24 cellular contexts compared by ENCODE assay signal in genomic region chr10:132104471-132105301, GRCh38. TPM values are rescaled to one million over a fixed set of nuclear protein-coding genes. Genes with fewer than 3 reads are reported as not detected.
DNase-seq lines count a peak whose midpoint lies in the region; ATAC-seq and TF ChIP-seq lines count a peak whose summit lies in the region.
"Had no signal": no experiment of that assay in that cellular context is flagged by ENCODE, and none has a peak within 500 bp of the region (broad histone marks: within the 10 kb centered on the region; RNA-seq: fewer than 3 reads in every experiment).

No MANE protein-coding gene starts in this region.

- H3K36me3 ChIP-seq in heart left ventricle (no peaks in the 10 kb centered on the region), lung (ENCODE audit: control insufficient read depth in 2 of 2, insufficient read depth in 2 of 2, low read length in 2 of 2) (no peaks in the 10 kb centered on the region), stomach (no peaks in the 10 kb centered on the region)

- H3K27ac ChIP-seq in heart left ventricle (no peak overlapping the region), lung (ENCODE audit: low read depth in 1 of 2, low read length in 1 of 2) (no peak overlapping the region), stomach (no peak overlapping the region)
- H3K27ac ChIP-seq: HL-60 had no signal

- no peaks in the 10 kb centered on the region for H3K27me3 ChIP-seq in heart left ventricle
- H3K27me3 ChIP-seq in lung (ENCODE audit: control insufficient read depth, insufficient read depth): peaks cover 4% of the 10 kb centered on the region
- H3K27me3 ChIP-seq in stomach: peaks cover 0 to 5% (median 0%) of the 10 kb centered on the region in 3 donors

- TF ChIP-seq POLR2A in heart left ventricle (IDR thresholded peaks at IDR 0.05) (no peak), stomach (IDR thresholded peaks at IDR 0.05) (no peak)

- H3K27ac Mint-ChIP-seq in HFFc6: no peak overlapping the region
- H3K27ac Mint-ChIP-seq: activated CD4-positive, alpha-beta T cell treated with anti-CD3 and anti-CD28 coated beads, Interleukin-2, amount 10 ng/mL, durations not matched to agents 7 days and 5 days; activated T-helper 2 cell treated with anti-CD3 and anti-CD28 coated beads, Interferon-gamma antibody, Interleukin-2, Interleukin-4, amounts not matched to agents 10 μg/mL and 5 μg/mL and 100 μg/mL, durations not matched to agents 14 hours and 24 hours and 36 hours; stimulated activated effector memory CD8-positive, alpha-beta T cell treated with anti-CD3 and anti-CD28 coated beads, Interleukin-12 subunit alpha, Interleukin-12 subunit beta, amount 100 ng/mL, for 72 hours had no signal

- H3K4me3 Mint-ChIP-seq in HFFc6: no peak overlapping the region
- H3K4me3 Mint-ChIP-seq: activated CD4-positive, alpha-beta T cell treated with anti-CD3 and anti-CD28 coated beads, Interleukin-2, amount 10 ng/mL, durations not matched to agents 7 days and 5 days; neural crest cell; stimulated activated effector memory CD8-positive, alpha-beta T cell treated with anti-CD3 and anti-CD28 coated beads, Interleukin-12 subunit alpha, Interleukin-12 subunit beta, amount 100 ng/mL, for 72 hours had no signal

- no peak overlapping the region for H3K4me3 ChIP-seq in heart left ventricle
- H3K4me3 ChIP-seq in lung: no peak overlapping the region
- H3K4me3 ChIP-seq in stomach: no peak overlapping the region
- H3K4me3 ChIP-seq: smooth muscle cell had no signal

- H3K9me3 Mint-ChIP-seq in HFFc6: no peaks in the 10 kb centered on the region
- H3K9me3 Mint-ChIP-seq: activated CD4-positive, alpha-beta T cell treated with anti-CD3 and anti-CD28 coated beads, Interleukin-2, amount 10 ng/mL, durations not matched to agents 7 days and 5 days; activated T-helper 2 cell treated with anti-CD3 and anti-CD28 coated beads, Interferon-gamma antibody, Interleukin-2, Interleukin-4, amounts not matched to agents 10 μg/mL and 5 μg/mL and 100 μg/mL, durations not matched to agents 14 hours and 24 hours and 36 hours; neural crest cell; stimulated activated effector memory CD8-positive, alpha-beta T cell treated with anti-CD3 and anti-CD28 coated beads, Interleukin-12 subunit alpha, Interleukin-12 subunit beta, amount 100 ng/mL, for 72 hours had no signal

- intact Hi-C loops in heart left ventricle (cut with DNase I) (no loop called here), Right ventricle myocardium superior (cut with DNase I) (no loop called here), stomach (cut with DNase I; ENCODE audit: low total_unique reads) (no loop called here)

- H3K4me1 ChIP-seq in heart left ventricle (peaks cover 0 to 2% (median 0%) of the 10 kb centered on the region in 12 donors), lung (ENCODE audit: control insufficient read depth in 2 of 2, insufficient read depth in 2 of 2, low read length in 2 of 2) (no peaks in the 10 kb centered on the region), stomach (no peaks in the 10 kb centered on the region)

- H3K4me1 Mint-ChIP-seq in HFFc6 (ENCODE audit: low read depth): no peaks in the 10 kb centered on the region
- H3K4me1 Mint-ChIP-seq: activated CD4-positive, alpha-beta T cell treated with anti-CD3 and anti-CD28 coated beads, Interleukin-2, amount 10 ng/mL, durations not matched to agents 7 days and 5 days; neural crest cell; stimulated activated effector memory CD8-positive, alpha-beta T cell treated with anti-CD3 and anti-CD28 coated beads, Interleukin-12 subunit alpha, Interleukin-12 subunit beta, amount 100 ng/mL, for 72 hours had no signal

- 80 to 93% (median 89%) methylated on average over 14 to 27 of the region's 27 CpGs for WGBS in heart left ventricle, 4 donors
- WGBS in lung, 2 donors: 87 to 90% methylated on average over 26 to 27 of the region's 27 CpGs
- WGBS in stomach, 5 donors: 84 to 94% (median 90%) methylated on average over 19 to 27 of the region's 27 CpGs

- peaks cover 17% of the 10 kb centered on the region for H3K27me3 Mint-ChIP-seq in HFFc6 (ENCODE audit: insufficient read depth)
- H3K27me3 Mint-ChIP-seq: activated CD4-positive, alpha-beta T cell treated with anti-CD3 and anti-CD28 coated beads, Interleukin-2, amount 10 ng/mL, durations not matched to agents 7 days and 5 days had no signal

- no peaks in the 10 kb centered on the region for H3K36me3 Mint-ChIP-seq in HFFc6 (ENCODE audit: low read depth)
- H3K36me3 Mint-ChIP-seq: stimulated activated effector memory CD8-positive, alpha-beta T cell treated with anti-CD3 and anti-CD28 coated beads, Interleukin-12 subunit alpha, Interleukin-12 subunit beta, amount 100 ng/mL, for 72 hours had no signal

- TF ChIP-seq CTCF in heart left ventricle (IDR thresholded peaks at IDR 0.05): no peak
- TF ChIP-seq CTCF in lung (IDR thresholded peaks at IDR 0.05; ENCODE audit: control extremely low read depth, extremely low read depth): no peak
- no peak for TF ChIP-seq CTCF in stomach (IDR thresholded peaks at IDR 0.05)
- TF ChIP-seq CTCF in HFFc6 (IDR thresholded peaks at IDR 0.05): no peak

- ATAC-seq in heart left ventricle (no peak), Right ventricle myocardium superior (ENCODE audit: poor library complexity) (no peak), lung (ENCODE audit: insufficient read depth, low FRiP score) (no peak)
- ATAC-seq: SK-N-SH treated with all-trans-retinoic acid at 6 μM for 48 hours; stimulated activated effector memory CD8-positive, alpha-beta T cell treated with anti-CD3 and anti-CD28 coated beads, Interleukin-12 subunit alpha, Interleukin-12 subunit beta, amount 100 ng/mL, for 72 hours had no signal

- H3K9me3 ChIP-seq in heart left ventricle: no peaks in the 10 kb centered on the region
- peaks cover 0 to under 1% of the 10 kb centered on the region in 2 donors for H3K9me3 ChIP-seq in lung (ENCODE audit: control insufficient read depth in 2 of 2, insufficient read depth in 1 of 2, low read length in 1 of 2)
- H3K9me3 ChIP-seq in stomach: no peaks in the 10 kb centered on the region

- no peak for TF ChIP-seq EP300 in stomach (IDR thresholded peaks at IDR 0.05)

- DNase-seq in heart left ventricle (peak in 3 of 5 donors; percentile 6 to 49 (median 14)), Right ventricle myocardium superior (no peak), RPMI8226 (peak; percentile 46), lung (ENCODE audit: low spot score) (peak; percentile 26), stomach (peak; percentile 17), HFFc6 (no peak), midbrain (lab: John Stamatoyannopoulos, UW) (no peak), COR-L47 (lab: John Stamatoyannopoulos, UW) (no peak)
- DNase-seq: ACHN; activated CD4-positive, alpha-beta T cell treated with anti-CD3 and anti-CD28 coated beads, Interleukin-2, amount 10 ng/mL, durations not matched to agents 7 days and 5 days; C1 segment of cervical spinal cord; Calu3; cerebellar nuclear complex; EL; NCI-H526; T-helper 2 cell had no signal

RNA-seq across cellular contexts. Expression of gene JAKMIP3, which starts 38.9 kb away (rescaled TPM):
- total RNA-seq in heart left ventricle (1 to 10 TPM in 6 of 9 donors, under 1 TPM in 3; 0.31 to 3.1 (median 1.4) TPM), Right ventricle myocardium superior (1.5 TPM), lung (under 1 TPM; 0.26 to 0.34 TPM), stomach (1 to 10 TPM in 1 of 5 donors, under 1 TPM in 3, not detected in 1; 0.43 to 1.1 (median 0.51) TPM)
- polyA plus RNA-seq in heart left ventricle (1 to 10 TPM in 1 of 2 donors, under 1 TPM in 1; 0.06 to 1.3 TPM), lung (under 1 TPM; 0.14 to 0.16 TPM), stomach (under 1 TPM in 2 of 3 donors, not detected in 1; 0.18 to 0.19 TPM)
- under 1 TPM; 0.05 to 0.19 (median 0.13) TPM for total RNA-seq in HFFc6 (2021; fragmentation: NEBNext Ultra II Directional; extraction: Animal tissue kit (Norgen Biotek cat#: 25700))
- total RNA-seq: LHCN-M2, RPMI7951, smooth muscle cell had no signal

Comparison
In these comparisons a context has a peak if more than half of its experiments do, and no peak if none do; other contexts are left out.
1. DNase-seq: peak in heart left ventricle (3 of 5), RPMI8226 (single experiment), lung (single experiment) and stomach (single experiment); none in Right ventricle myocardium superior (single experiment), HFFc6 (single experiment), midbrain (single experiment) and COR-L47 (single experiment).